Comparison of ENCODE assay signal across 8 cellular contexts in the genomic region with DNA sequence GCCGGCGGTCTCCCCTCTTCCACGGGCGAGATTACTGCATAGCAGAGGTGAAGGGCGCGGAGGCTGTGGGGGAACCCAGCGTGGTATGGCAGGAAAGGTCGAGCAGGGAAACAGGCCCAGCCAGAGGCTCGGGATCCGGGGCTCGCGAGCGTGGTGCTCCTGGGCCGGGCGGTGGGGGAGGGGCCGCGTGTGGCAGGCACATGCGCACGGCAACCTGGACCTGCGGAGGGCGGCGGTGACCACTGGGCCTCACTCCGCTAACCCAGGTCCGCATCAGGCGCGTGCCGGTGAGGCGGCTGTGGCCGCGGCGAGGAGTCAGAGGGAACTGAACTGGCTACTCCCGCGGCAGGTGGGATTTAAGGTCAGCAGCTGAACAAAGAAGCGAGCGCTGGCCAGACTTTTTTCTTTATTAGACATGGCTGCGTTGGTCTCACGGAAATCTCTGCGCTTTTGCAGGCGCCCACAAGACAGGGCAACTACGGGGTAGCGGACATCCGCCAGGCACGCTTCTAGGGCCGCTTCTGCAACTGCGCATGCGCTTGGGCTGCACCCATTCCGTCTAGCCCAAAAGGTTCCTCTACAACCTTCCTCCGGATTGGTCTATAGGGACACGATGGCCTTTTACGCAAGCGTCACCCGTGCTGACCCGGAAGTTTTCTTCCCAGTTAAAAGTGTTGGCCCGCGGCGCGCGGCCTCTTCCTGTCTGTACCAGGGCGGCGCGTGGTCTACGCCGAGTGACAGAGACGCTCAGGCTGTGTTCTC. TPM values are rescaled to one million over a fixed set of nuclear protein-coding genes. Genes with fewer than 3 reads are reported as not detected.
DNase-seq lines count a peak whose midpoint lies in the region; ATAC-seq, FAIRE-seq and TF ChIP-seq lines count a peak whose summit lies in the region.

A gene (plus strand): TSS at position 694 of the 762 bp plus-strand sequence. CDS start 869 bp downstream, outside the sequence.

- WGBS in adipose tissue, 3 donors: 0 to 1% (median 0%) methylated on average over 64 of the region's 64 CpGs
- 0 to 1% (median 0%) methylated on average over 19 to 64 of the region's 64 CpGs for WGBS in heart left ventricle, 4 donors

- DNase-seq in GM12891 (ENCODE audit: insufficient read length, low spot score) (peak; percentile 99), NCI-H1436 treated with DMSO at 0.1 percent for 48 hours (lab: John Stamatoyannopoulos, UW) (peak; percentile 98), T-cell (peak; percentile 85 to 98 (median 96)), heart left ventricle (peak; percentile 97), pons (ENCODE audit: low spot score) (peak; percentile 99), type B pancreatic cell (ENCODE audit: extremely low spot score, unreplicated experiment) (peak; percentile 95)

- H3K27ac Mint-ChIP-seq in T-cell (peak within 1 kb of the TSS; percentile 96 to 97), type B pancreatic cell (peak within 1 kb of the TSS; percentile 99)

- TF ChIP-seq CTCF in heart left ventricle (IDR thresholded peaks at IDR 0.05) (no peak), type B pancreatic cell (conservative IDR thresholded peaks at IDR 0.05) (no peak)

- H3K4me3 Mint-ChIP-seq in T-cell (peak within 1 kb of the TSS; percentile 92 to 93 (median 93)), type B pancreatic cell (peak within 1 kb of the TSS; percentile 98)

- FAIRE-seq in GM12891 (lab: Jason Lieb, UNC): peak; percentile 98

- H3K36me3 Mint-ChIP-seq in T-cell (peaks cover 18% of the 10 kb centered on the region), type B pancreatic cell (peaks cover 12% of the 10 kb centered on the region)

- H3K4me1 Mint-ChIP-seq in T-cell (peaks cover 51% of the 10 kb centered on the region in 3 donors), type B pancreatic cell (ENCODE audit: unreplicated experiment) (peaks cover 11% of the 10 kb centered on the region)

- peaks cover 0 to 38% (median 36%) of the 10 kb centered on the region in 9 donors for H3K36me3 ChIP-seq in heart left ventricle

- H3K27me3 ChIP-seq in heart left ventricle: no peaks in the 10 kb centered on the region

- intact Hi-C loops in heart left ventricle (cut with DNase I): loop anchor here in 2 of 10 donors (2.0 kb wide), 2 partner anchors 14 to 60 kb away; a partner anchor contains a TSS

- peak within 1 kb of the TSS; percentile 60 to 99 (median 77) for H3K4me3 ChIP-seq in heart left ventricle

- ATAC-seq in HG02840 (IDR thresholded peaks at IDR 0.05; ENCODE audit: low FRiP score, unreplicated experiment) (peak; percentile 86), T-cell (replicated peaks in 1 of 4) (peak; percentile 90 to 93 (median 92)), heart left ventricle (peak; percentile 95 to 97 (median 96))

- H3K27me3 Mint-ChIP-seq in T-cell (no peaks in the 10 kb centered on the region), type B pancreatic cell (no peaks in the 10 kb centered on the region)

- CTCF ChIA-PET in T-cell (lab: Charles Lee): no interaction called here

- H3K27ac ChIP-seq in adipose tissue (ENCODE audit: low read depth, low read length) (peak within 1 kb of the TSS; percentile 60), heart left ventricle (peak within 1 kb of the TSS; percentile 81 to 99 (median 97))

- peak; percentile 97 for TF ChIP-seq POLR2A in GM12891 (IDR thresholded peaks at IDR 0.05; ENCODE audit: low read depth, low read length)
- TF ChIP-seq POLR2A in heart left ventricle (IDR thresholded peaks at IDR 0.05): peak in 1 of 2 donors; percentile 67

- no peaks in the 10 kb centered on the region for H3K9me3 ChIP-seq in heart left ventricle

- H3K4me1 ChIP-seq in heart left ventricle: peaks cover 5 to 42% (median 29%) of the 10 kb centered on the region in 12 donors

- POLR2A ChIA-PET in T-cell (lab: Charles Lee): no interaction called here

- H3K9me3 Mint-ChIP-seq in T-cell: no peaks in the 10 kb centered on the region
- H3K9me3 Mint-ChIP-seq in type B pancreatic cell: no peaks in the 10 kb centered on the region

TF ChIP-seq in GM12891, 5 proteins besides CTCF, POLR2A, EP300 and RAD21:
- TF ChIP-seq POU2F2 (IDR thresholded peaks at IDR 0.05; ENCODE audit: low read depth, low read length): peak; percentile 77
- no peak for TF ChIP-seq PAX5 (IDR thresholded peaks at IDR 0.05; ENCODE audit: insufficient read depth, low read length, severe bottlenecking)
- peak; percentile 96 for TF ChIP-seq POLR2AphosphoS5 (IDR thresholded peaks at IDR 0.05; ENCODE audit: low read depth, low read length)
- TF ChIP-seq SPI1 (IDR thresholded peaks at IDR 0.05; ENCODE audit: low read depth, low read length): no peak
- peak; percentile 98 for TF ChIP-seq TAF1 (IDR thresholded peaks at IDR 0.05; ENCODE audit: low read depth, low read length)

RNA-seq across cellular contexts. Expression of the gene that starts here (rescaled TPM):
- polyA plus RNA-seq in GM12891 (2012; ENCODE audit: low read depth, missing spikeins): 2,915 TPM
- total RNA-seq in T-cell (1,000 to 10,000 TPM; 1,332 to 1,813 (median 1,414) TPM), heart left ventricle (100 to 1,000 TPM; 346 to 753 (median 485) TPM), type B pancreatic cell (ENCODE audit: low replicate concordance) (1,320 and 1,324 TPM in 2 replicates)
- polyA plus RNA-seq in adipose tissue (1,000 to 10,000 TPM; 1,642 to 2,053 (median 1,868) TPM), heart left ventricle (1,000 to 10,000 TPM in 1 of 2 donors, 100 to 1,000 TPM in 1; 417 to 1,718 TPM)

Comparison
In these comparisons a context has a peak if more than half of its experiments do, and no peak if none do; other contexts are left out.
1. Peak in every context shown above with its lines: DNase-seq, ATAC-seq, H3K4me3 ChIP-seq and H3K27ac ChIP-seq.